Comparison of ENCODE assay signal across 13 cellular contexts in genomic region chr6:127950566-127951141, GRCh38. TPM values are rescaled to one million over a fixed set of nuclear protein-coding genes. Genes with fewer than 3 reads are reported as not detected.
DNase-seq lines count a peak whose midpoint lies in the region; ATAC-seq and TF ChIP-seq lines count a peak whose summit lies in the region.
"Had no signal": no experiment of that assay in that cellular context is flagged by ENCODE, and none has a peak within 500 bp of the region (broad histone marks: within the 10 kb centered on the region; RNA-seq: fewer than 3 reads in every experiment).

No MANE protein-coding gene starts in this region.

- H3K27me3 ChIP-seq in spleen (replicated peaks in 1 of 7) (no peaks in the 10 kb centered on the region), Caco-2 (replicated peaks; ENCODE audit: control insufficient read depth, insufficient read depth, low read length) (no peaks in the 10 kb centered on the region)
- H3K27me3 ChIP-seq: dorsolateral prefrontal cortex had no signal

- no peak for DNase-seq in activated T-cell treated with anti-CD3 and anti-CD28 coated beads, Interleukin-2, amount 50 U/mL, for 4 hours
- no peak for DNase-seq in activated T-cell treated with anti-CD3 and anti-CD28 coated beads, Interleukin-2, amount 50 U/mL, for 1 hour
- peak; percentile 42 for DNase-seq in NOMO-1 treated with DMSO at 0.1 percent for 48 hours (lab: John Stamatoyannopoulos, UW; ENCODE audit: unreplicated experiment)
- no peak for DNase-seq in spleen
- DNase-seq in Caco-2: no peak
- DNase-seq in NCI-H187 treated with DMSO at 0.1 percent for 48 hours (lab: John Stamatoyannopoulos, UW): no peak
- no peak for DNase-seq in NCI-H2029 (lab: John Stamatoyannopoulos, UW)
- DNase-seq: dorsolateral prefrontal cortex, PC-3 had no signal

- H3K4me1 ChIP-seq in spleen: peaks cover 0 to 19% (median 5%) of the 10 kb centered on the region in 6 donors
- no peaks in the 10 kb centered on the region for H3K4me1 ChIP-seq in Caco-2

- H3K27ac Mint-ChIP-seq in Caco-2 (ENCODE audit: unreplicated experiment): no peak overlapping the region
- H3K27ac Mint-ChIP-seq: progenitor cell of endocrine pancreas had no signal

- no peak for ATAC-seq in activated T-cell treated with anti-CD3 and anti-CD28 coated beads, Interleukin-2, amount 50 U/mL, for 4 hours
- peak; percentile 30 for ATAC-seq in HG02943 (IDR thresholded peaks at IDR 0.05; ENCODE audit: low read depth, unreplicated experiment)
- ATAC-seq: PC-3 had no signal

- peak overlapping the region in 6 of 8 donors; percentile 49 to 78 (median 65) for H3K27ac ChIP-seq in spleen
- H3K27ac ChIP-seq: dorsolateral prefrontal cortex, KMS-11 had no signal

- no peak for TF ChIP-seq CTCF in spleen (IDR thresholded peaks at IDR 0.05 in 8 of 11, conservative IDR thresholded peaks at IDR 0.05 in 3 of 11)
- no peak for TF ChIP-seq CTCF in Caco-2 (IDR thresholded peaks at IDR 0.05; ENCODE audit: insufficient read depth in 1 of 2, low read depth in 1 of 2, low read length in 1 of 2, severe bottlenecking in 1 of 2, unreplicated experiment in 1 of 2)

- H3K36me3 ChIP-seq in spleen: no peaks in the 10 kb centered on the region
- H3K36me3 ChIP-seq in Caco-2 (ENCODE audit: control insufficient read depth, insufficient read depth, low read length): no peaks in the 10 kb centered on the region

- CTCF ChIA-PET in Caco-2 (lab: Charles Lee): no interaction called here

- peaks cover 15% of the 10 kb centered on the region for H3K9me3 Mint-ChIP-seq in activated T-cell treated with anti-CD3 and anti-CD28 coated beads, Interleukin-2, amount 50 U/mL, for 4 hours
- H3K9me3 Mint-ChIP-seq in Caco-2 (ENCODE audit: unreplicated experiment): no peaks in the 10 kb centered on the region

- H3K27me3 Mint-ChIP-seq in activated T-cell treated with anti-CD3 and anti-CD28 coated beads, Interleukin-2, amount 50 U/mL, for 4 hours (ENCODE audit: low read depth): no peaks in the 10 kb centered on the region
- no peaks in the 10 kb centered on the region for H3K27me3 Mint-ChIP-seq in Caco-2 (ENCODE audit: insufficient read depth, unreplicated experiment)
- H3K27me3 Mint-ChIP-seq: progenitor cell of endocrine pancreas had no signal

- 59 to 73% (median 61%) methylated on average over 8 of the region's 8 CpGs for WGBS in spleen, 5 donors

- POLR2A ChIA-PET in Caco-2 (lab: Charles Lee): no interaction called here

- no TSS peak for BruUV-seq in Caco-2 (replicated peaks; lab: Mats Ljungman, UMichigan)

- peaks cover 0 to 12% (median 0%) of the 10 kb centered on the region in 8 donors for H3K9me3 ChIP-seq in spleen
- H3K9me3 ChIP-seq in Caco-2: no peaks in the 10 kb centered on the region

- intact Hi-C loops in spleen (cut with DNase I; ENCODE audit: low total_unique reads): no loop called here
- intact Hi-C loops in Caco-2 (cut with micrococcal nuclease; ENCODE audit: unreplicated experiment): no loop called here

- H3K4me3 ChIP-seq in spleen (no peak overlapping the region), Caco-2 (ENCODE audit: low read depth, low read length) (no peak overlapping the region)
- H3K4me3 ChIP-seq: dorsolateral prefrontal cortex had no signal

- H3K4me1 Mint-ChIP-seq in activated T-cell treated with anti-CD3 and anti-CD28 coated beads, Interleukin-2, amount 50 U/mL, for 4 hours (ENCODE audit: low read depth): peaks cover 62% of the 10 kb centered on the region
- no peaks in the 10 kb centered on the region for H3K4me1 Mint-ChIP-seq in Caco-2 (ENCODE audit: low read depth, unreplicated experiment)

- peak overlapping the region; percentile 63 for H3K4me3 Mint-ChIP-seq in activated T-cell treated with anti-CD3 and anti-CD28 coated beads, Interleukin-2, amount 50 U/mL, for 4 hours
- no peak overlapping the region for H3K4me3 Mint-ChIP-seq in Caco-2 (ENCODE audit: unreplicated experiment)

- H3K36me3 Mint-ChIP-seq in activated T-cell treated with anti-CD3 and anti-CD28 coated beads, Interleukin-2, amount 50 U/mL, for 4 hours (ENCODE audit: insufficient read depth): no peaks in the 10 kb centered on the region
- no peaks in the 10 kb centered on the region for H3K36me3 Mint-ChIP-seq in Caco-2 (ENCODE audit: insufficient read depth, unreplicated experiment)

- no peak for TF ChIP-seq POLR2A in spleen (IDR thresholded peaks at IDR 0.05)

RNA-seq across cellular contexts. Expression of gene THEMIS, which starts 49.8 kb away (rescaled TPM):
- total RNA-seq in activated T-cell treated with anti-CD3 and anti-CD28 coated beads, Interleukin-2, amount 50 U/mL, for 4 hours: 1 to 10 TPM; 7.4 to 7.8 (median 7.8) TPM
- total RNA-seq in spleen: 10 to 100 TPM; 10.6 to 17.8 (median 14.4) TPM
- polyA plus RNA-seq in spleen: 1 to 10 TPM in 2 of 3 donors, under 1 TPM in 1; 0.80 to 1.9 (median 1.5) TPM
- total RNA-seq in Caco-2 (2022): not detected in 2 replicates
- total RNA-seq: PC-3, progenitor cell of endocrine pancreas had no signal
- polyA plus RNA-seq: AG04450 had no signal
